Comparison of ENCODE assay signal across 7 cellular contexts in genomic region chr17:12352127-12352526, GRCh38.
"Had no signal": no experiment of that assay in that cellular context is flagged by ENCODE, and none has a peak within 500 bp of the region (broad histone marks: within the 10 kb centered on the region; RNA-seq: fewer than 3 reads in every experiment).

No MANE protein-coding gene starts in this region.

- H3K4me3 ChIP-seq: GM23338 had no signal

- DNase-seq: H9, HCEC 1CT had no signal

- H3K36me3 Mint-ChIP-seq: IgD-negative memory B cell had no signal

- H3K27ac Mint-ChIP-seq: GM23338, H9, IgD-negative memory B cell had no signal

- H3K27me3 Mint-ChIP-seq: IgD-negative memory B cell had no signal

- ATAC-seq: GM23338 had no signal

- H3K9me3 Mint-ChIP-seq: GM23338 had no signal

- H3K4me1 Mint-ChIP-seq: GM23338, H9, IgD-negative memory B cell had no signal

- H3K4me3 Mint-ChIP-seq: GM23338, H9 had no signal

- FAIRE-seq: H1, H54, HTR-8/SVneo had no signal
